Comparison of ENCODE assay signal across 10 cellular contexts in the genomic region with DNA sequence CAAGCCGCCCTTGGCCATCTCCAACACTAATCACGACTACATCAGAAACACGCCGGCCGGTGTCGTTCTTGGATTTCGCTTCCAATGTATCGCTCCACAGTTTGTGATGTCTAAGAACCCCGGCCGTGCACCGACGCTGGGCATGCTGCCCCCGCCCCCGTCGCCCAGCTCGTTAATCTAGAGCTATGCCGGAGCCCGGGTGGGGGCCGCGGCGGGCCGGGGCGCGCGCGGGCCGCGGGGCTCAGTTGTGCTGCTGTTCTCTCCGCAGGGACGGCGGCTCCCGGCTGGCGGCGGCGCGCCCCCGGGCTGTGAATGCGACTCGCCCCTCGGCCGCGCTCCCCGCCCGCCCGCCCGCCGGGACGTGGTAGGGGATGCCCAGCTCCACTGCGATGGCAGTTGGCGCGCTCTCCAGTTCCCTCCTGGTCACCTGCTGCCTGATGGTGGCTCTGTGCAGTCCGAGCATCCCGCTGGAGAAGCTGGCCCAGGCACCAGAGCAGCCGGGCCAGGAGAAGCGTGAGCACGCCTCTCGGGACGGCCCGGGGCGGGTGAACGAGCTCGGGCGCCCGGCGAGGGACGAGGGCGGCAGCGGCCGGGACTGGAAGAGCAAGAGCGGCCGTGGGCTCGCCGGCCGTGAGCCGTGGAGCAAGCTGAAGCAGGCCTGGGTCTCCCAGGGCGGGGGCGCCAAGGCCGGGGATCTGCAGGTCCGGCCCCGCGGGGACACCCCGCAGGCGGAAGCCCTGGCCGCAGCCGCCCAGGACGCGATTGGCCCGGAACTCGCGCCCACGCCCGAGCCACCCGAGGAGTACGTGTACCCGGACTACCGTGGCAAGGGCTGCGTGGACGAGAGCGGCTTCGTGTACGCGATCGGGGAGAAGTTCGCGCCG. TPM values are rescaled to one million over a fixed set of nuclear protein-coding genes. Genes with fewer than 3 reads are reported as not detected.
A peak's percentile ranks its signal among the peaks of the same experiment; 100 is the strongest.
DNase-seq lines count a peak whose midpoint lies in the region; ATAC-seq and TF ChIP-seq lines count a peak whose summit lies in the region.
"Had no signal": no experiment of that assay in that cellular context is flagged by ENCODE, and none has a peak within 500 bp of the region (broad histone marks: within the 10 kb centered on the region; RNA-seq: fewer than 3 reads in every experiment).

No MANE protein-coding gene starts in this region.

- H3K36me3 ChIP-seq in adipocyte (ENCODE audit: control insufficient read depth, insufficient read depth, low read length, severe bottlenecking) (no peaks in the 10 kb centered on the region), iPS-18a (ENCODE audit: control insufficient read depth, low read depth, low read length) (no peaks in the 10 kb centered on the region), psoas muscle (ENCODE audit: insufficient read depth in 1 of 2, low read depth in 1 of 2) (no peaks in the 10 kb centered on the region)

- H3K27me3 ChIP-seq in adipocyte (replicated peaks; ENCODE audit: control insufficient read depth, insufficient read depth, low read length) (peaks cover 28% of the 10 kb centered on the region), iPS-18a (ENCODE audit: control insufficient read depth, insufficient read depth, low read length) (peaks cover 64% of the 10 kb centered on the region), psoas muscle (ENCODE audit: insufficient read depth in 3 of 3, low read length in 2 of 3) (peaks cover 3 to 59% (median 21%) of the 10 kb centered on the region in 3 donors)

- TF ChIP-seq CTCF in psoas muscle (IDR thresholded peaks at IDR 0.05), result no peak

- ATAC-seq in psoas muscle, result no peak
- no peak for ATAC-seq in GM21825 (IDR thresholded peaks at IDR 0.05; ENCODE audit: unreplicated experiment)

- H3K4me3 ChIP-seq in adipocyte (ENCODE audit: low read length) (peak overlapping the region; percentile 33), iPS-18a (ENCODE audit: low read length) (peak overlapping the region; percentile 64), psoas muscle (peak overlapping the region; percentile 59)

- POLR2A ChIA-PET in activated CD4-positive, alpha-beta T cell treated with anti-CD3 and anti-CD28 coated beads, Interleukin-2, amount 10 ng/mL, durations not matched to agents 7 days and 5 days (lab: Charles Lee), result no interaction called here

- H3K4me3 Mint-ChIP-seq in activated CD4-positive, alpha-beta T cell treated with anti-CD3 and anti-CD28 coated beads, Interleukin-2, amount 10 ng/mL, durations not matched to agents 7 days and 5 days, result no peak overlapping the region

- no peak overlapping the region for H3K27ac ChIP-seq in iPS-18a (ENCODE audit: low read length)
- no peak overlapping the region for H3K27ac ChIP-seq in psoas muscle

- 1% methylated on average over 77 to 106 of the region's 106 CpGs for WGBS in psoas muscle, 3 donors

- no peaks in the 10 kb centered on the region for H3K9me3 Mint-ChIP-seq in activated CD4-positive, alpha-beta T cell treated with anti-CD3 and anti-CD28 coated beads, Interleukin-2, amount 10 ng/mL, durations not matched to agents 7 days and 5 days

- peaks cover 76% of the 10 kb centered on the region for H3K27me3 Mint-ChIP-seq in activated CD4-positive, alpha-beta T cell treated with anti-CD3 and anti-CD28 coated beads, Interleukin-2, amount 10 ng/mL, durations not matched to agents 7 days and 5 days

- CTCF ChIA-PET in activated CD4-positive, alpha-beta T cell treated with anti-CD3 and anti-CD28 coated beads, Interleukin-2, amount 10 ng/mL, durations not matched to agents 7 days and 5 days (lab: Charles Lee), result no interaction called here

- H3K9ac ChIP-seq in adipocyte (ENCODE audit: low read length) (no peak overlapping the region), iPS-18a (ENCODE audit: low read length) (no peak overlapping the region)

- DNase-seq in GM03348 (ENCODE audit: low spot score) (peak; percentile 27), adipocyte (ENCODE audit: low read depth) (no peak), psoas muscle (no peak), NCI-H446 treated with DMSO at 0.1 percent for 48 hours (lab: John Stamatoyannopoulos, UW) (no peak), NCI-H146 treated with DMSO at 0.1 percent for 48 hours (lab: John Stamatoyannopoulos, UW; ENCODE audit: unreplicated experiment) (no peak)
- DNase-seq in activated CD4-positive, alpha-beta T cell treated with anti-CD3 and anti-CD28 coated beads, Interleukin-2, amount 10 ng/mL, durations not matched to agents 7 days and 5 days, result no peak

- intact Hi-C loops in psoas muscle (cut with DNase I), result no loop called here

- H3K4me1 Mint-ChIP-seq in activated CD4-positive, alpha-beta T cell treated with anti-CD3 and anti-CD28 coated beads, Interleukin-2, amount 10 ng/mL, durations not matched to agents 7 days and 5 days, result peaks cover 10% of the 10 kb centered on the region

- H3K36me3 Mint-ChIP-seq in activated CD4-positive, alpha-beta T cell treated with anti-CD3 and anti-CD28 coated beads, Interleukin-2, amount 10 ng/mL, durations not matched to agents 7 days and 5 days (ENCODE audit: low read depth), result peaks cover 3% of the 10 kb centered on the region

- no peak overlapping the region for H3K27ac Mint-ChIP-seq in activated CD4-positive, alpha-beta T cell treated with anti-CD3 and anti-CD28 coated beads, Interleukin-2, amount 10 ng/mL, durations not matched to agents 7 days and 5 days

- H3K9me3 ChIP-seq in adipocyte (ENCODE audit: control insufficient read depth, low read length) (no peaks in the 10 kb centered on the region), iPS-18a (ENCODE audit: control insufficient read depth, low read depth, low read length) (no peaks in the 10 kb centered on the region), psoas muscle (no peaks in the 10 kb centered on the region)

- H3K4me1 ChIP-seq in adipocyte (ENCODE audit: control insufficient read depth, insufficient read depth, low read length) (peaks cover 3% of the 10 kb centered on the region), iPS-18a (ENCODE audit: control insufficient read depth, low read depth, low read length) (peaks cover 6% of the 10 kb centered on the region), psoas muscle (peaks cover 10% of the 10 kb centered on the region)

RNA-seq across cellular contexts. Expression of gene VWC2, which starts 1.9 kb away (rescaled TPM):
- not detected for total RNA-seq in psoas muscle
- under 1 TPM in 2 of 3 donors, not detected in 1; under 0.01 to 0.01 TPM for polyA plus RNA-seq in psoas muscle
- total RNA-seq in activated CD4-positive, alpha-beta T cell treated with anti-CD3 and anti-CD28 coated beads, Interleukin-2, amount 10 ng/mL, durations not matched to agents 7 days and 5 days, result not detected
- total RNA-seq: Daoy, liver had no signal
- polyA plus RNA-seq: liver had no signal
